ENCODE assay signal across 37 cellular contexts in genomic region chr4:55765070-55765469, GRCh38. TPM values are rescaled to one million over a fixed set of nuclear protein-coding genes. Genes with fewer than 3 reads are reported as not detected.
DNase-seq lines count a peak whose midpoint lies in the region; ATAC-seq, FAIRE-seq and TF ChIP-seq lines count a peak whose summit lies in the region.
"Had no signal": no experiment of that assay in that cellular context is flagged by ENCODE, and none has a peak within 500 bp of the region (broad histone marks: within the 10 kb centered on the region; RNA-seq: fewer than 3 reads in every experiment).

No MANE protein-coding gene starts in this region.

- H2AFZ ChIP-seq in H1 (ENCODE audit: low read length): peak overlapping the region; percentile 68; the same call in 1 of the 2 replicates
- H2AFZ ChIP-seq: hepatocyte had no signal

- TF ChIP-seq EP300 in H1 (IDR thresholded peaks at IDR 0.05; ENCODE audit: borderline replicate concordance in 1 of 2, low read depth in 2 of 2, low read length in 2 of 2): no peak

- H3K27ac ChIP-seq in H1 (ENCODE audit: low read depth, low read length): no peak overlapping the region
- H3K27ac ChIP-seq: breast epithelium, dorsolateral prefrontal cortex, hepatocyte, prostate gland, sigmoid colon, thyroid gland, vagina, WERI-Rb-1 had no signal

- FAIRE-seq in H1 (lab: Jason Lieb, UNC): no peak
- FAIRE-seq in GM19239 (lab: Jason Lieb, UNC): no peak
- FAIRE-seq: frontal cortex, GM12878, HepG2 had no signal

- no peak overlapping the region for H2BK12ac ChIP-seq in H1 (ENCODE audit: low read depth, low read length)

- no peak overlapping the region for H3K18ac ChIP-seq in H1 (ENCODE audit: extremely low read depth, low read length)

- H4K91ac ChIP-seq in H1 (replicated peaks; ENCODE audit: insufficient read length, low read length): no peak overlapping the region

- POLR2A ChIA-PET in H1 (lab: Charles Lee; ENCODE audit: partially characterized antibody): no interaction called here

- peaks cover 0 to 5% (median 2%) of the 10 kb centered on the region in 4 experiments; a peak in 1 of 7 replicates for H3K4me1 ChIP-seq in H1 (replicated peaks in 1 of 4; ENCODE audit: control insufficient read depth in 3 of 4, insufficient read depth in 4 of 4, low read length in 3 of 4)
- H3K4me1 ChIP-seq: breast epithelium, prostate gland, sigmoid colon, thyroid gland, vagina had no signal

- H2BK120ac ChIP-seq in H1 (replicated peaks; ENCODE audit: low read depth, low read length): no peak overlapping the region

- H3K23ac ChIP-seq in H1 (ENCODE audit: insufficient read length): no peak overlapping the region

- no peaks in the 10 kb centered on the region for H4K20me1 ChIP-seq in H1 (replicated peaks in 1 of 2; ENCODE audit: control insufficient read depth in 1 of 2, insufficient read depth in 2 of 2, low read length in 2 of 2)

- H2BK5ac ChIP-seq in H1 (ENCODE audit: low read depth, low read length): no peak overlapping the region

- ATAC-seq in GM21825 (IDR thresholded peaks at IDR 0.05; ENCODE audit: unreplicated experiment) (no peak), left ventricle myocardium superior (no peak)
- ATAC-seq: activated CD8-positive, alpha-beta T cell treated with anti-CD3 and anti-CD28 coated beads, Interleukin-2, amount 10 ng/mL, durations not matched to agents 7 days and 5 days; activated naive CD4-positive, alpha-beta T cell treated with anti-CD3 and anti-CD28 coated beads, Interleukin-2, amount 50 U/mL, for 72 hours; activated T-helper 17 cell treated with anti-CD3 and anti-CD28 coated beads, Interleukin-2, amount 50 U/mL, for 72 hours; GM12878; HepG2; naive thymus-derived CD8-positive, alpha-beta T cell; Panc1 had no signal

- no peaks in the 10 kb centered on the region for H3K23me2 ChIP-seq in H1 (ENCODE audit: low read depth, low read length)

- H3K14ac ChIP-seq in H1 (ENCODE audit: insufficient read length): no peak overlapping the region

- no peak overlapping the region for H3K4me3 ChIP-seq in H1 (ENCODE audit: extremely low read depth in 1 of 4, insufficient read depth in 2 of 4, low read depth in 3 of 4, low read length in 4 of 4)
- H3K4me3 ChIP-seq: breast epithelium, dorsolateral prefrontal cortex, GM12878, hepatocyte, lung, prostate gland, sigmoid colon, thyroid gland, vagina had no signal

- no peaks in the 10 kb centered on the region for H3K79me1 ChIP-seq in H1 (ENCODE audit: low read depth, low read length)

- no peak overlapping the region for H3K4me2 ChIP-seq in H1 (ENCODE audit: insufficient read depth in 1 of 2, low read depth in 2 of 2, low read length in 2 of 2)
- H3K4me2 ChIP-seq: hepatocyte had no signal

- H3K56ac ChIP-seq in H1 (replicated peaks; ENCODE audit: insufficient read length, low read depth, low read length): no peak overlapping the region

- TF ChIP-seq POLR2A in H1 (IDR thresholded peaks at IDR 0.05; ENCODE audit: control extremely low read depth in 1 of 2, low read depth in 2 of 2, low read length in 2 of 2): no peak

- H4K8ac ChIP-seq in H1 (ENCODE audit: extremely low read depth, insufficient read depth, low read length): no peak overlapping the region

- H3K27me3 ChIP-seq in H1 (replicated peaks in 1 of 4; ENCODE audit: control insufficient read depth in 3 of 4, extremely low read depth in 1 of 4, insufficient read depth in 3 of 4, low read length in 3 of 4): no peaks in the 10 kb centered on the region
- H3K27me3 ChIP-seq: breast epithelium, hepatocyte, sigmoid colon, thyroid gland, vagina had no signal

- no peak overlapping the region for H2AK5ac ChIP-seq in H1 (ENCODE audit: low read depth, low read length)

- no peak overlapping the region for H3K9ac ChIP-seq in H1 (replicated peaks in 1 of 4; ENCODE audit: extremely low read depth in 1 of 4, low read depth in 3 of 4, low read length in 3 of 4)

- no peaks in the 10 kb centered on the region for H3K79me2 ChIP-seq in H1 (ENCODE audit: control insufficient read depth in 1 of 2, insufficient read depth in 2 of 2, low read length in 2 of 2)
- H3K79me2 ChIP-seq: hepatocyte had no signal

- no peak overlapping the region for H4K5ac ChIP-seq in H1 (ENCODE audit: insufficient read length, low read depth, low read length)

- intact Hi-C loops in left ventricle myocardium superior (cut with micrococcal nuclease): no loop called here

- H3K9me3 ChIP-seq in H1 (ENCODE audit: insufficient read depth in 2 of 2, low read depth in 1 of 2, low read length in 1 of 2): no peaks in the 10 kb centered on the region
- H3K9me3 ChIP-seq: breast epithelium, prostate gland, sigmoid colon, thyroid gland, vagina had no signal

- no peaks in the 10 kb centered on the region for H3K36me3 ChIP-seq in H1 (ENCODE audit: control insufficient read depth in 2 of 4, insufficient read depth in 4 of 4, low read length in 3 of 4)
- H3K36me3 ChIP-seq: breast epithelium, prostate gland, sigmoid colon, thyroid gland, vagina, WERI-Rb-1 had no signal

- no peak overlapping the region for H2BK20ac ChIP-seq in H1 (ENCODE audit: low read length)

- DNase-seq in DMS53 (lab: John Stamatoyannopoulos, UW) (peak; percentile 38), NCI-H1092 treated with DMSO at 0.1 percent for 48 hours (lab: John Stamatoyannopoulos, UW) (peak; percentile 64), NCI-H526 treated with DMSO at 0.1 percent for 48 hours (lab: John Stamatoyannopoulos, UW) (peak; percentile 59), H1 (ENCODE audit: low read depth in 1 of 2, low spot score in 2 of 2) (no peak), GM19239 (ENCODE audit: insufficient read length, low spot score) (no peak), left ventricle myocardium superior (no peak), epidermal melanocyte (ENCODE audit: insufficient read length, low spot score) (no peak)
- DNase-seq: activated CD4-positive, alpha-beta T cell treated with anti-CD3 and anti-CD28 coated beads for 4 hours; activated CD8-positive, alpha-beta T cell treated with anti-CD3 and anti-CD28 coated beads, Interleukin-2, amount 10 ng/mL, durations not matched to agents 7 days and 5 days; amygdala; CD4-positive, alpha-beta T cell; dorsolateral prefrontal cortex; H9; Kasumi-1; kidney glomerular epithelial cell; naive thymus-derived CD8-positive, alpha-beta T cell; nucleus accumbens; Right ventricle myocardium superior; sigmoid colon; stimulated activated CD4-positive, alpha-beta T cell treated with anti-CD3 and anti-CD28 coated beads, Interleukin-4, amount 100 ng/mL, for 24 hours; thyroid gland; WERI-Rb-1 had no signal

- H2BK15ac ChIP-seq in H1 (ENCODE audit: low read length): no peak overlapping the region

- no peak overlapping the region for H3K4ac ChIP-seq in H1 (replicated peaks; ENCODE audit: insufficient read length, low read depth, low read length)

- TF ChIP-seq RAD21 in H1 (IDR thresholded peaks at IDR 0.05 in 1 of 2, conservative IDR thresholded peaks at IDR 0.05 in 1 of 2; ENCODE audit: low read depth in 2 of 2, low read length in 2 of 2): no peak

- WGBS in H1 (ENCODE audit: extremely low coverage in 1 of 2, insufficient coverage in 1 of 2, insufficient read length in 1 of 2, insufficient replicate concordance in 2 of 2, low coverage in 1 of 2, low lambda C conversion rate in 2 of 2, missing lambda C conversion rate in 1 of 2), 2 experiments: 88% methylated on average over 6 of the region's 6 CpGs; no CpG with 5 or more reads in 1 of the 2 experiments

- CTCF ChIA-PET in H1 (lab: Charles Lee; ENCODE audit: partially characterized antibody): interaction anchor here (0.6 kb wide), 1 partner anchor 10 kb away, joined by 4 read pairs; no protein-coding TSS in a partner anchor

- no peak for TF ChIP-seq CTCF in H1 (IDR thresholded peaks at IDR 0.05; ENCODE audit: control extremely low read depth in 1 of 3, insufficient read depth in 1 of 3, low read depth in 1 of 3, low read length in 3 of 3)

TF ChIP-seq in H1, 55 proteins besides CTCF, POLR2A, EP300 and RAD21:
- no peak for TF ChIP-seq E2F6 (IDR thresholded peaks at IDR 0.05)
- TF ChIP-seq TEAD4 (IDR thresholded peaks at IDR 0.05; ENCODE audit: low read depth, low read length): no peak
- TF ChIP-seq ASH2L (IDR thresholded peaks at IDR 0.05; ENCODE audit: low read length): no peak
- no peak for TF ChIP-seq USF2 (IDR thresholded peaks at IDR 0.05; ENCODE audit: low read length)
- TF ChIP-seq POU5F1 (IDR thresholded peaks at IDR 0.05; ENCODE audit: low read depth, low read length): no peak
- TF ChIP-seq POLR2AphosphoS5 (IDR thresholded peaks at IDR 0.05; ENCODE audit: low read depth, low read length): no peak

RNA-seq across cellular contexts. Expression of gene EXOC1L, which starts 54.5 kb away (rescaled TPM):
- not detected in 2 replicates for total RNA-seq in H1 (2021; fragmentation: NEBNext Ultra II Directional; extraction: Animal tissue kit (Norgen Biotek cat#: 25700))
- polyA plus RNA-seq in H1 (2011; rRNA removed): 0.08 TPM in 1 of 2 replicates, not detected in the other
- polyA plus RNA-seq in H1 (2011; cell fraction: cytosol; rRNA removed): 0.21 TPM
- polyA plus RNA-seq in H1 (2011; cell fraction: nucleus; rRNA removed): not detected
- not detected in 4 replicates for polyA plus RNA-seq in H1 (2012, experiment 1 of 2)
- not detected for polyA plus RNA-seq in H1 (2012, experiment 2 of 2)
- polyA plus RNA-seq in H1 (2013, experiment 1 of 2): not detected
- polyA plus RNA-seq in H1 (2013, experiment 2 of 2): 0.17 TPM
- polyA minus RNA-seq in H1 (2011; rRNA and poly(A)+ RNA removed): not detected in 2 replicates
- polyA minus RNA-seq in H1 (2011; cell fraction: cytosol; rRNA and poly(A)+ RNA removed): not detected
- polyA minus RNA-seq in H1 (2011; cell fraction: nucleus; rRNA and poly(A)+ RNA removed): not detected
- not detected for total RNA-seq in left ventricle myocardium superior
- total RNA-seq: activated CD8-positive, alpha-beta T cell treated with anti-CD3 and anti-CD28 coated beads, Interleukin-2, amount 10 ng/mL, durations not matched to agents 7 days and 5 days; activated naive CD4-positive, alpha-beta T cell treated with anti-CD3 and anti-CD28 coated beads, Interleukin-2, amount 50 U/mL, for 72 hours; activated T-helper 17 cell treated with anti-CD3 and anti-CD28 coated beads, Interleukin-2, amount 50 U/mL, for 72 hours; breast epithelium; CD4-positive, alpha-beta T cell; chondrocyte; frontal cortex; GM12878; H9; hepatocyte; HepG2; lung; mononuclear cell; naive thymus-derived CD8-positive, alpha-beta T cell; NCI-H460; prostate gland; Right ventricle myocardium superior; sigmoid colon; thyroid gland; vagina had no signal
- polyA plus RNA-seq: GM12878; hepatocyte; HepG2; lung; naive thymus-derived CD8-positive, alpha-beta T cell; sigmoid colon had no signal

Comparison
In these comparisons a context has a peak if more than half of its experiments do, and no peak if none do; other contexts are left out.
1. DNase-seq: peak in DMS53 (single experiment), NCI-H1092 treated with DMSO at 0.1 percent for 48 hours (single experiment) and NCI-H526 treated with DMSO at 0.1 percent for 48 hours (single experiment); none in H1 (0 of 2), GM19239 (single experiment), left ventricle myocardium superior (single experiment) and epidermal melanocyte (single experiment).